28 cellular contexts compared by ENCODE assay signal in genomic region chr11:111835665-111836064, GRCh38.
"Had no signal": no experiment of that assay in that cellular context is flagged by ENCODE, and none has a peak within 500 bp of the region (broad histone marks: within the 10 kb centered on the region; RNA-seq: fewer than 3 reads in every experiment).

No MANE protein-coding gene starts in this region.

- ATAC-seq: natural killer cell; stimulated activated naive B cell treated with anti-CD40 and anti-IgM and Interleukin-4, amounts not matched to agents 10 μg/mL and 1 μg/mL and 100 μg/mL, for 72 hours; stimulated activated naive CD8-positive, alpha-beta T cell treated with anti-CD3 and anti-CD28 coated beads, Interleukin-15, Interleukin-2, amounts not matched to agents 100 U/mL and 50 U/mL, for 24 hours; upper lobe of right lung had no signal

- H3K4me3 Mint-ChIP-seq: mesothelial cell of epicardium; naive B cell; natural killer cell; nephron progenitor cell; neural progenitor cell; stimulated activated naive B cell treated with anti-CD40 and anti-IgM and Interleukin-4, amounts not matched to agents 10 μg/mL and 1 μg/mL and 100 μg/mL, for 72 hours had no signal

- H3K9me3 Mint-ChIP-seq: mesothelial cell of epicardium; naive B cell; natural killer cell; nephron progenitor cell; neural progenitor cell; stimulated activated naive B cell treated with anti-CD40 and anti-IgM and Interleukin-4, amounts not matched to agents 10 μg/mL and 1 μg/mL and 100 μg/mL, for 72 hours had no signal

- DNase-seq: islet precursor cell; left ventricle myocardium inferior; mesendoderm; naive B cell; natural killer cell; nephron progenitor cell; occipital lobe; ovary; retina; stimulated activated CD4-positive, alpha-beta T cell treated with anti-CD3 and anti-CD28 coated beads, Interleukin-12 subunit alpha, Interleukin-12 subunit beta, amount 100 ng/mL, for 4 hours; stimulated activated CD4-positive, alpha-beta T cell treated with anti-CD3 and anti-CD28 coated beads, Interleukin-15, amount 100 ng/mL, for 24 hours; stimulated activated CD4-positive, alpha-beta T cell treated with anti-CD3 and anti-CD28 coated beads, Interleukin-2, amount 100 ng/mL, for 24 hours; stimulated activated CD4-positive, alpha-beta T cell treated with anti-CD3 and anti-CD28 coated beads, Interleukin-4, amount 100 ng/mL, for 1 hour; stimulated activated naive B cell treated with anti-CD40 and anti-IgM and Interleukin-4, amounts not matched to agents 10 μg/mL and 1 μg/mL and 100 μg/mL, for 72 hours; stimulated activated naive CD8-positive, alpha-beta T cell treated with anti-CD3 and anti-CD28 coated beads, Interleukin-15, Interleukin-2, amounts not matched to agents 100 U/mL and 50 U/mL, for 24 hours; stomach; tibial artery; trophoblast cell; upper lobe of right lung had no signal

- H3K27ac Mint-ChIP-seq: mesothelial cell of epicardium; natural killer cell; nephron progenitor cell; neural progenitor cell; progenitor cell of endocrine pancreas; stimulated activated naive B cell treated with anti-CD40 and anti-IgM and Interleukin-4, amounts not matched to agents 10 μg/mL and 1 μg/mL and 100 μg/mL, for 72 hours had no signal

- H3K27ac ChIP-seq: left ventricle myocardium inferior, neural progenitor cell, neutrophil, ovary, skin epidermis, stomach, suprapubic skin, thoracic aorta, tibial artery, upper lobe of right lung had no signal

- H3K9me3 ChIP-seq: left ventricle myocardium inferior, neutrophil, ovary, stomach, suprapubic skin, thoracic aorta, tibial artery, upper lobe of right lung had no signal

- H3K27me3 Mint-ChIP-seq: naive B cell; progenitor cell of endocrine pancreas; stimulated activated naive B cell treated with anti-CD40 and anti-IgM and Interleukin-4, amounts not matched to agents 10 μg/mL and 1 μg/mL and 100 μg/mL, for 72 hours had no signal

- H3K4me1 Mint-ChIP-seq: mesothelial cell of epicardium, naive B cell, nephron progenitor cell had no signal

- H3K4me1 ChIP-seq: suprapubic skin, tibial artery had no signal

- H3K4me3 ChIP-seq: hepatocyte, left ventricle myocardium inferior, lung, neural progenitor cell, ovary, skin epidermis, stomach, suprapubic skin, thoracic aorta, tibial artery, upper lobe of right lung had no signal

- H3K27me3 ChIP-seq: hepatocyte, neural progenitor cell, neutrophil, ovary, stomach, suprapubic skin, tibial artery, upper lobe of right lung had no signal

- H3K36me3 ChIP-seq: ovary had no signal
